ENCODE assay signal across 8 cellular contexts in the genomic region with DNA sequence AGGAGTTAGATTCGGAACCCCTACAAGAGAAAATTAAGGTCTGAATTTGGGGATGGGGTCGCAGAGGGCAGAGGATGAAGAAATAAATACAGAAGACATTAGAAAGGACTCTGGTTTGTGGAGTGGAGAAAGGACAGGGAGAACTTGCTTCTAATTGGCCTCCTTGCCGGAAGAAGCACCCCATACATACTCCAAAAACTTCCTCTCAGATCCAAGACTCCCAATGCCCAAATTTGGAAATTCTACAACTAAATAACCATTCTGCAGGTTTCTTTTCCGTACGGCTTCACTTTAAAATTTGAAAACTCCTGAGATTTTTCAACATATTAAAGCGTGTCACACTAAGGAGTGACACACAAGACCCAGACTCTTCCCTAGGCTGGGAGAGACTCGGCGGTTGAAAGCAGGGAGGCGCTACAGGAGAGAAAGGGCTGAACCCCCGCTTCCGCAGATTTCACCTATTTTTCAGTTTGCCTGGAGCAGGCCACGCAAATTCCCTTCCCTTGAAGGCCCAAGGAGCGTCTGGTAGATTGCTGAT. TPM values are rescaled to one million over a fixed set of nuclear protein-coding genes. Genes with fewer than 3 reads are reported as not detected.
DNase-seq lines count a peak whose midpoint lies in the region; ATAC-seq and TF ChIP-seq lines count a peak whose summit lies in the region.

No MANE protein-coding gene starts in this region.

- no peaks in the 10 kb centered on the region for H3K9me2 ChIP-seq in HCT116 (ENCODE audit: insufficient read depth)

- TF ChIP-seq CTCF in C4-2B (conservative IDR thresholded peaks at IDR 0.05) = no peak
- no peak for TF ChIP-seq CTCF in HCT116 (IDR thresholded peaks at IDR 0.05 in 2 of 3, conservative IDR thresholded peaks at IDR 0.05 in 1 of 3; ENCODE audit: borderline replicate concordance in 1 of 3, insufficient read depth in 1 of 3, low read depth in 2 of 3, low read length in 2 of 3)
- no peak for TF ChIP-seq CTCF in VCaP (conservative IDR thresholded peaks at IDR 0.05)
- no peak for TF ChIP-seq CTCF in foreskin keratinocyte (conservative IDR thresholded peaks at IDR 0.05)
- TF ChIP-seq CTCF in prostate gland (IDR thresholded peaks at IDR 0.05) = no peak

- CTCF ChIA-PET in HCT116 (lab: Charles Lee) = no interaction called here

- no peak for DNase-seq in HCT116 (ENCODE audit: low read depth, low spot score)
- no peak for DNase-seq in foreskin keratinocyte
- no peak for DNase-seq in prostate gland (ENCODE audit: low spot score)
- no peak for DNase-seq in stimulated activated CD4-positive, alpha-beta T cell treated with anti-CD3 and anti-CD28 coated beads, Interleukin-15, amount 100 ng/mL, for 24 hours
- no peak for DNase-seq in NK-92 (lab: John Stamatoyannopoulos, UW; ENCODE audit: unreplicated experiment)
- DNase-seq in middle frontal gyrus (ENCODE audit: extremely low spot score, low spot score) = no peak

- H3K27me3 ChIP-seq in HCT116 (ENCODE audit: insufficient read depth, low read length) (no peaks in the 10 kb centered on the region), foreskin keratinocyte (no peaks in the 10 kb centered on the region), prostate gland (replicated peaks; ENCODE audit: insufficient read depth) (no peaks in the 10 kb centered on the region)

- H3K4me1 ChIP-seq in HCT116 (ENCODE audit: control insufficient read depth in 1 of 2, insufficient read depth in 2 of 2, low read length in 2 of 2) = peaks cover 8 to 21% of the 10 kb centered on the region in 2 experiments
- peaks cover 7% of the 10 kb centered on the region for H3K4me1 ChIP-seq in foreskin keratinocyte
- H3K4me1 ChIP-seq in prostate gland (replicated peaks) = peaks cover 12% of the 10 kb centered on the region

- peaks cover 7% of the 10 kb centered on the region; the same call in 1 of the 2 replicates for H4K20me1 ChIP-seq in HCT116 (ENCODE audit: insufficient read depth)

- H3K27ac ChIP-seq in C4-2B (peak overlapping the region; percentile 93), HCT116 (ENCODE audit: low read depth, low read length) (peak overlapping the region; percentile 98), VCaP (peak overlapping the region; percentile 92), foreskin keratinocyte (peak overlapping the region; percentile 100), prostate gland (peak overlapping the region; percentile 92 to 94)

- peaks cover 72% of the 10 kb centered on the region for H3K79me2 ChIP-seq in HCT116 (ENCODE audit: insufficient read depth, low read length)

- ATAC-seq in HCT116 = peak; percentile 51
- ATAC-seq in foreskin keratinocyte = peak; percentile 63

- peak overlapping the region; percentile 79 for H3K4me2 ChIP-seq in HCT116 (ENCODE audit: low read length)

- peaks cover 24 to 37% of the 10 kb centered on the region in 2 experiments for H3K36me3 ChIP-seq in HCT116 (ENCODE audit: control insufficient read depth in 1 of 2, insufficient read depth in 2 of 2, low read length in 2 of 2)
- peaks cover 6 to 9% of the 10 kb centered on the region in 2 donors for H3K36me3 ChIP-seq in prostate gland

- H2AFZ ChIP-seq in HCT116 (ENCODE audit: low read depth, low read length, poor library complexity, severe bottlenecking) = peak overlapping the region; percentile 48

- intact Hi-C loops in HCT116 (cut with micrococcal nuclease) (loop anchor here (1.0 to 2.0 kb wide), 4 partner anchors 181 to 385 kb away; a partner anchor contains a TSS), prostate gland (cut with DNase I) (loop anchor here (5.0 kb wide), 1 partner anchor 36 kb away; a partner anchor contains a TSS)

- peak overlapping the region; percentile 98 for H3K9ac ChIP-seq in HCT116 (ENCODE audit: low read length)

- RAD21 ChIA-PET in HCT116 (lab: Charles Lee; ENCODE audit: low non-redundant PET in 1 of 2, low total read pairs in 2 of 2, uncharacterized antibody in 2 of 2, unreplicated experiment in 2 of 2) = no interaction called here

- TSS peak; percentile 75 for BruUV-seq in HCT116 (replicated peaks; lab: Mats Ljungman, UMichigan)

- peak overlapping the region; percentile 77 to 91 for H3K4me3 ChIP-seq in HCT116 (replicated peaks in 1 of 2; ENCODE audit: low read depth in 1 of 2, low read length in 2 of 2)
- H3K4me3 ChIP-seq in prostate gland = peak overlapping the region; percentile 73 to 75

- H3K9me3 ChIP-seq in HCT116 (ENCODE audit: control insufficient read depth in 1 of 2, insufficient read depth in 1 of 2, low read depth in 1 of 2, low read length in 2 of 2) (no peaks in the 10 kb centered on the region), prostate gland (no peaks in the 10 kb centered on the region)

- 7% methylated on average over 13 of the region's 13 CpGs for WGBS in prostate gland

- no peak for TF ChIP-seq RAD21 in HCT116 (IDR thresholded peaks at IDR 0.05; ENCODE audit: low read depth)

- POLR2A ChIA-PET in HCT116 (lab: Charles Lee) = no interaction called here

- TF ChIP-seq POLR2A in HCT116 (IDR thresholded peaks at IDR 0.05; ENCODE audit: borderline replicate concordance, extremely low read depth, insufficient read depth, insufficient read length) (no peak), prostate gland (IDR thresholded peaks at IDR 0.05) (no peak)

TF ChIP-seq in HCT116, 20 proteins besides CTCF, POLR2A, EP300 and RAD21:
- TF ChIP-seq SIN3A (IDR thresholded peaks at IDR 0.05; ENCODE audit: low read depth) (peak; percentile 26; the same call in 1 of the 2 replicates), SP1 (IDR thresholded peaks at IDR 0.05; ENCODE audit: low read depth) (0 out of 2 replicates have a peak, but pooled peaks have one; percentile 19), ELF1 (IDR thresholded peaks at IDR 0.05; ENCODE audit: borderline replicate concordance, low read depth) (no peak), SRF (IDR thresholded peaks at IDR 0.05; ENCODE audit: low read depth) (peak; percentile 98)
TF ChIP-seq in HCT116: peak in this region for 3.

RNA-seq across cellular contexts. Expression of a gene that starts 0.5 kb away (rescaled TPM):
- 11.1 TPM for total RNA-seq in HCT116 (2021; ENCODE audit: unreplicated experiment)
- 4.6 and 4.9 TPM in 2 replicates for polyA plus RNA-seq in HCT116 (2012)
- 5.7 and 6.0 TPM in 2 replicates for total RNA-seq in foreskin keratinocyte
- polyA plus RNA-seq in foreskin keratinocyte = 2.1 and 2.7 TPM in 2 replicates
- total RNA-seq in prostate gland = 10 to 100 TPM in 1 of 2 donors, 1 to 10 TPM in 1; 5.4 to 15.7 TPM

RNA-seq across cellular contexts. Expression of a gene that starts 0.9 kb away (rescaled TPM):
- total RNA-seq in HCT116 (2021; ENCODE audit: unreplicated experiment) = 1,291 TPM
- 2,139 and 2,335 TPM in 2 replicates for polyA plus RNA-seq in HCT116 (2012)
- 1,417 and 1,462 TPM in 2 replicates for total RNA-seq in foreskin keratinocyte
- polyA plus RNA-seq in foreskin keratinocyte = 2,319 and 2,387 TPM in 2 replicates
- 1,000 to 10,000 TPM in 1 of 2 donors, 100 to 1,000 TPM in 1; 665 to 1,633 TPM for total RNA-seq in prostate gland

RNA-seq across cellular contexts. Expression of a gene that starts 37.4 kb away (rescaled TPM):
- total RNA-seq in HCT116 (2021; ENCODE audit: unreplicated experiment) (49.8 TPM), foreskin keratinocyte (42.0 and 45.7 TPM in 2 replicates), prostate gland (10 to 100 TPM; 23.9 to 25.7 TPM)
- polyA plus RNA-seq in HCT116 (2012) = 21.0 and 29.8 TPM in 2 replicates
- polyA plus RNA-seq in foreskin keratinocyte = 17.7 and 21.6 TPM in 2 replicates
